ENCODE assay signal across 8 cellular contexts in the genomic region with DNA sequence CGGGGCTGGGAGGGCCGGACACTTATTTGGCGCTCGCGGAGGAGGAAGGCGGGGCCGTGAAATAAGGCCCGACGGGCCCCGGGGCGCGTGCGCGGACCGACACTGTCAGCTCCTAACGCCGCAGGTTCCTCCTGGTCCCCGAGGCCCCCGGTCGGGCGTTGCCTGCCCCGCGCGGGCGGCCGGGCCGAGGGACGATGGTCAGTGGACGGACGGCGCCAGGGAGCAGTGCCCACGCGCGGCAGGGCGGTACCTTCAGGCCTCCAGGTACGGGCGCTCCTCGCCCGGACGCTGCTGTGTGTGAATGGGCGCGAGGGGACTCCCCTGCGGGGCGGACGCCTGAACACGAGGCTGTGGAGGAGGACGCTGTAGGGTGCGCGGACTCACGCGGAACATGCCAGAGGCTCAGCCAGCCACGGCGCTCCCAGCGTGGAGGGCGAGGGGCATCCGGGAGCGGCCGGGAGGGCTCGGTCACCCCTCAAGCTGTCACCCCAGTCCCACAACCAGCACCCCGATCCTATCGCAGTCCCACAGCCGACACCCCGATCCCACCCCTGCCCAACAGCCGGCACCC. TPM values are rescaled to one million over a fixed set of nuclear protein-coding genes. Genes with fewer than 3 reads are reported as not detected.
A peak's percentile ranks its signal among the peaks of the same experiment; 100 is the strongest.
DNase-seq lines count a peak whose midpoint lies in the region; ATAC-seq and TF ChIP-seq lines count a peak whose summit lies in the region.

No MANE protein-coding gene starts in this region.

- no peak for TF ChIP-seq CTCF in CD4-positive, alpha-beta T cell (IDR thresholded peaks at IDR 0.05)

- no peaks in the 10 kb centered on the region for H3K9me3 Mint-ChIP-seq in CD4-positive, alpha-beta T cell
- no peaks in the 10 kb centered on the region for H3K9me3 Mint-ChIP-seq in activated CD8-positive, alpha-beta T cell treated with anti-CD3 and anti-CD28 coated beads, Interleukin-2, amount 10 ng/mL, durations not matched to agents 7 days and 5 days (ENCODE audit: insufficient read depth)

- peak overlapping the region; percentile 97 for H3K4me3 ChIP-seq in ectodermal cell (ENCODE audit: insufficient read depth, low read depth, low read length)

- H3K27me3 Mint-ChIP-seq in CD4-positive, alpha-beta T cell, result no peaks in the 10 kb centered on the region
- no peaks in the 10 kb centered on the region for H3K27me3 Mint-ChIP-seq in activated CD8-positive, alpha-beta T cell treated with anti-CD3 and anti-CD28 coated beads, Interleukin-2, amount 10 ng/mL, durations not matched to agents 7 days and 5 days (ENCODE audit: low read depth)

- peak; percentile 77 for ATAC-seq in CD4-positive, alpha-beta T cell (ENCODE audit: poor library complexity)
- peak; percentile 68 for ATAC-seq in GM19397 (IDR thresholded peaks at IDR 0.05; ENCODE audit: unreplicated experiment)
- peak; percentile 59 for ATAC-seq in HG03558 (IDR thresholded peaks at IDR 0.05; ENCODE audit: extremely low read depth, unreplicated experiment)
- peak; percentile 85 for ATAC-seq in activated CD8-positive, alpha-beta T cell treated with anti-CD3 and anti-CD28 coated beads, Interleukin-2, amount 10 ng/mL, durations not matched to agents 7 days and 5 days

- DNase-seq in CD4-positive, alpha-beta T cell, result peak; percentile 88 to 95 (median 94)
- peak; percentile 64 for DNase-seq in NCI-H82 treated with DMSO at 0.1 percent for 48 hours (lab: John Stamatoyannopoulos, UW; ENCODE audit: unreplicated experiment)
- peak; percentile 96 for DNase-seq in activated CD8-positive, alpha-beta T cell treated with anti-CD3 and anti-CD28 coated beads, Interleukin-2, amount 10 ng/mL, durations not matched to agents 7 days and 5 days
- peak; percentile 96 to 97 for DNase-seq in lung microvascular endothelial cell (ENCODE audit: low read depth in 2 of 2)
- peak; percentile 89 to 92 (median 90) for DNase-seq in stimulated activated CD4-positive, alpha-beta T cell treated with anti-CD3 and anti-CD28 coated beads, TNF-alpha, amount 100 ng/mL, for 4 hours (ENCODE audit: low read depth in 3 of 3)

- H3K27ac Mint-ChIP-seq in CD4-positive, alpha-beta T cell, result peak overlapping the region; percentile 90
- H3K27ac Mint-ChIP-seq in activated CD8-positive, alpha-beta T cell treated with anti-CD3 and anti-CD28 coated beads, Interleukin-2, amount 10 ng/mL, durations not matched to agents 7 days and 5 days, result peak overlapping the region; percentile 94

- H3K36me3 ChIP-seq in ectodermal cell (ENCODE audit: control insufficient read depth, insufficient read depth, low read length), result no peaks in the 10 kb centered on the region

- H3K9me3 ChIP-seq in CD4-positive, alpha-beta T cell (ENCODE audit: control insufficient read depth, low read length), result no peaks in the 10 kb centered on the region
- H3K9me3 ChIP-seq in ectodermal cell (ENCODE audit: control insufficient read depth, low read length), result no peaks in the 10 kb centered on the region

- intact Hi-C loops in CD4-positive, alpha-beta T cell (cut with DNase I, micrococcal nuclease), result loop anchor here (1.0 kb wide), 3 partner anchors 8 to 14 kb away; no protein-coding TSS in a partner anchor

- peaks cover 38% of the 10 kb centered on the region for H3K4me1 Mint-ChIP-seq in CD4-positive, alpha-beta T cell (ENCODE audit: low read depth)
- H3K4me1 Mint-ChIP-seq in activated CD8-positive, alpha-beta T cell treated with anti-CD3 and anti-CD28 coated beads, Interleukin-2, amount 10 ng/mL, durations not matched to agents 7 days and 5 days (ENCODE audit: low read depth), result peaks cover 22% of the 10 kb centered on the region

- H3K4me1 ChIP-seq in ectodermal cell (ENCODE audit: control insufficient read depth, insufficient read depth, low read length), result peaks cover 11% of the 10 kb centered on the region

- H3K27me3 ChIP-seq in CD4-positive, alpha-beta T cell (ENCODE audit: control insufficient read depth, insufficient read depth, low read length), result no peaks in the 10 kb centered on the region
- H3K27me3 ChIP-seq in ectodermal cell (ENCODE audit: control insufficient read depth, insufficient read depth, low read length, poor library complexity, severe bottlenecking), result no peaks in the 10 kb centered on the region

- CTCF ChIA-PET in CD4-positive, alpha-beta T cell (lab: Charles Lee), result interaction anchor here (0.8 to 1.7 kb wide), 3 partner anchors 8 to 89 kb away, joined by 5 to 14 read pairs (median 6); partner anchors contain the start of gene PTK6
- CTCF ChIA-PET in activated CD8-positive, alpha-beta T cell treated with anti-CD3 and anti-CD28 coated beads, Interleukin-2, amount 10 ng/mL, durations not matched to agents 7 days and 5 days (lab: Charles Lee), result interaction anchor here (0.8 to 1.4 kb wide), 6 partner anchors 12 to 90 kb away, joined by 3 to 10 read pairs (median 3); partner anchors contain the start of genes ARFRP1, PTK6, RTEL1 and ZGPAT

- H3K36me3 Mint-ChIP-seq in CD4-positive, alpha-beta T cell (ENCODE audit: low read depth), result peaks cover 35% of the 10 kb centered on the region
- H3K36me3 Mint-ChIP-seq in activated CD8-positive, alpha-beta T cell treated with anti-CD3 and anti-CD28 coated beads, Interleukin-2, amount 10 ng/mL, durations not matched to agents 7 days and 5 days (ENCODE audit: low read depth), result peaks cover 22% of the 10 kb centered on the region

- peak overlapping the region; percentile 98 for H3K4me3 Mint-ChIP-seq in CD4-positive, alpha-beta T cell
- peak overlapping the region; percentile 96 for H3K4me3 Mint-ChIP-seq in activated CD8-positive, alpha-beta T cell treated with anti-CD3 and anti-CD28 coated beads, Interleukin-2, amount 10 ng/mL, durations not matched to agents 7 days and 5 days

- POLR2A ChIA-PET in CD4-positive, alpha-beta T cell (lab: Charles Lee), result interaction anchor here (0.6 to 13.6 kb wide), 20 partner anchors 9 to 329 kb away, joined by 3 to 449 read pairs (median 4); partner anchors contain the start of genes ARFRP1, HELZ2, LIME1 and PPDPF
- POLR2A ChIA-PET in activated CD8-positive, alpha-beta T cell treated with anti-CD3 and anti-CD28 coated beads, Interleukin-2, amount 10 ng/mL, durations not matched to agents 7 days and 5 days (lab: Charles Lee), result interaction anchor here (0.6 to 3.6 kb wide), 9 partner anchors 9 to 81 kb away, joined by 3 to 34 read pairs (median 4); partner anchors contain the start of genes ARFRP1, HELZ2, RTEL1 and STMN3

- H3K27ac ChIP-seq in CD4-positive, alpha-beta T cell (ENCODE audit: low read depth, low read length), result peak overlapping the region; percentile 89
- no peak overlapping the region for H3K27ac ChIP-seq in ectodermal cell (ENCODE audit: insufficient read depth, low read depth, low read length, poor library complexity, severe bottlenecking)

- 1% methylated on average over 64 of the region's 64 CpGs for WGBS in ectodermal cell, 2 experiments

RNA-seq across cellular contexts. Expression of gene GMEB2, which starts 0.3 kb away (rescaled TPM):
- 10 to 100 TPM; 32.9 to 34.0 TPM for total RNA-seq in CD4-positive, alpha-beta T cell
- total RNA-seq in activated CD8-positive, alpha-beta T cell treated with anti-CD3 and anti-CD28 coated beads, Interleukin-2, amount 10 ng/mL, durations not matched to agents 7 days and 5 days, result 10 to 100 TPM; 16.2 TPM
- 15.7 TPM for polyA plus RNA-seq in ectodermal cell (2013, experiment 1 of 4)
- polyA plus RNA-seq in ectodermal cell (2013, experiment 2 of 4), result 14.4 TPM
- polyA plus RNA-seq in ectodermal cell (2013, experiment 3 of 4), result 11.4 TPM
- polyA plus RNA-seq in ectodermal cell (2013, experiment 4 of 4), result 12.4 TPM
- 5.4 and 7.3 TPM in 2 replicates for total RNA-seq in lung microvascular endothelial cell

RNA-seq across cellular contexts. Expression of gene STMN3, which starts 26.0 kb away (rescaled TPM):
- 100 to 1,000 TPM; 122 to 127 TPM for total RNA-seq in CD4-positive, alpha-beta T cell
- total RNA-seq in activated CD8-positive, alpha-beta T cell treated with anti-CD3 and anti-CD28 coated beads, Interleukin-2, amount 10 ng/mL, durations not matched to agents 7 days and 5 days, result 10 to 100 TPM; 13.1 to 13.3 TPM
- 6.7 TPM for polyA plus RNA-seq in ectodermal cell (2013, experiment 1 of 4)
- 6.6 TPM for polyA plus RNA-seq in ectodermal cell (2013, experiment 2 of 4)
- 8.2 TPM for polyA plus RNA-seq in ectodermal cell (2013, experiment 3 of 4)
- polyA plus RNA-seq in ectodermal cell (2013, experiment 4 of 4), result 10.2 TPM
- total RNA-seq in lung microvascular endothelial cell, result under 0.01 and 1.1 TPM in 2 replicates

RNA-seq across cellular contexts. Expression of gene RTEL1, which starts 30.9 kb away (rescaled TPM):
- 10 to 100 TPM; 25.5 to 27.6 TPM for total RNA-seq in CD4-positive, alpha-beta T cell
- 10 to 100 TPM; 49.8 to 54.3 TPM for total RNA-seq in activated CD8-positive, alpha-beta T cell treated with anti-CD3 and anti-CD28 coated beads, Interleukin-2, amount 10 ng/mL, durations not matched to agents 7 days and 5 days
- polyA plus RNA-seq in ectodermal cell (2013, experiment 1 of 4), result 19.4 TPM
- 17.9 TPM for polyA plus RNA-seq in ectodermal cell (2013, experiment 2 of 4)
- 11.4 TPM for polyA plus RNA-seq in ectodermal cell (2013, experiment 3 of 4)
- 12.6 TPM for polyA plus RNA-seq in ectodermal cell (2013, experiment 4 of 4)
- total RNA-seq in lung microvascular endothelial cell, result 4.4 and 4.6 TPM in 2 replicates

RNA-seq across cellular contexts. Expression of gene HELZ2, which starts 53.2 kb away (rescaled TPM):
- total RNA-seq in CD4-positive, alpha-beta T cell, result 10 to 100 TPM; 57.7 to 59.6 TPM
- total RNA-seq in activated CD8-positive, alpha-beta T cell treated with anti-CD3 and anti-CD28 coated beads, Interleukin-2, amount 10 ng/mL, durations not matched to agents 7 days and 5 days, result 100 to 1,000 TPM in 1 of 2 experiments, 10 to 100 TPM in 1; 99.1 to 102 TPM
- polyA plus RNA-seq in ectodermal cell (2013, experiment 1 of 4), result 16.5 TPM
- polyA plus RNA-seq in ectodermal cell (2013, experiment 2 of 4), result 15.7 TPM
- 16.9 TPM for polyA plus RNA-seq in ectodermal cell (2013, experiment 3 of 4)
- polyA plus RNA-seq in ectodermal cell (2013, experiment 4 of 4), result 19.7 TPM
- total RNA-seq in lung microvascular endothelial cell, result 21.1 and 35.5 TPM in 2 replicates
